ENCODE assay signal across 25 cellular contexts in the genomic region with DNA sequence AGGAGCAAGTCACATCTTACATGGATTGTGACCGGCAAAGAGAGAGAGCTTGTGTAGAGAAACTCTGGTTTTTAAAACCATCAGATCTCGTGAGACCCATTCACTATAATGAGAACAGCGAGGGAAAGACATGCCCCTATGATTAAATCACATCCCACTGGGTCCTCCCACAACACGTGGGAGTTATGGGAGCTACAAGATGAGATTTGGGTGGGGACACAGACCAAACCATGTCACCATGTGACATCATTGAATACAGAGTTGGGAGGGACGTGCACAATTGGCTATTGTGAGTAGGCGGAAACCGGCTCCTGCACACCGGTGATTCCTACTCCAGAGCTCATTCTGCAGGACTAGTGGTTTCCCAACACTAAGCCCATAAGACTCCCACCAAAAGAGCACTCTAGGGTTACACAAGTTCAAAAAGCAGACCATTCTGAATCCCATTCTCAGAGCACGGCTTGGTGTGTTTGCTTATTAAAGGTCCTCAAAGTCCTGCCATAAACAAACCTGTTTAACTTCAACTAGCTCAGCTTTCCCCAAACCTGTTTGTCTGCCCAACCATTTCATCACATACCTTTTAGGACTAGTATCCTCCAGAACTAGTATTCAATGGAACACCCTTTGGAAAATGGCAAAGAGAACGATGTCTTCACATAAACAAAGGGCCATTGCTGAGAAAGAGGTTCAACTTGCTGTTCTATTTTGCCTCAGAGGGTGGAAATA.
DNase-seq lines count a peak whose midpoint lies in the region; ATAC-seq and TF ChIP-seq lines count a peak whose summit lies in the region.
"Had no signal": no experiment of that assay in that cellular context is flagged by ENCODE, and none has a peak within 500 bp of the region (broad histone marks: within the 10 kb centered on the region; RNA-seq: fewer than 3 reads in every experiment).

No MANE protein-coding gene starts in this region.

- no peak overlapping the region for H3K9ac ChIP-seq in skeletal muscle tissue (ENCODE audit: low read depth in 1 of 3, low read length in 3 of 3)

- H3K27ac ChIP-seq in left ventricle myocardium inferior (replicated peaks) (no peak overlapping the region), HEK293 (ENCODE audit: extremely low read depth, low read depth, low read length) (no peak overlapping the region), skeletal muscle tissue (ENCODE audit: low read depth, low read length) (peak overlapping the region; percentile 75)
- H3K27ac ChIP-seq: PC-9 had no signal

- TF ChIP-seq CTCF in left ventricle myocardium inferior (IDR thresholded peaks at IDR 0.05; ENCODE audit: borderline replicate concordance) (no peak), HEK293 (tag by site-specific recombination; IDR thresholded peaks at IDR 0.05) (no peak)

- POLR2A ChIA-PET in HEK293 (lab: Yijun Ruan, JAX): no interaction called here

- DNase-seq in Right ventricle myocardium inferior (ENCODE audit: missing footprints) (peak; percentile 16), left ventricle myocardium inferior (no peak)
- DNase-seq in NK-92 treated with Interleukin-12 subunit alpha and Interleukin-12 subunit beta, amount 100 ng/mL, for 24 hours (lab: John Stamatoyannopoulos, UW): no peak
- DNase-seq: C1 segment of cervical spinal cord, Caco-2, DMS79 treated with DMSO at 0.1 percent for 48 hours, GF-D8, GOT3, HCEC 1CT, Karpas-422, NCI-H1092 treated with DMSO at 0.1 percent for 48 hours, NCI-H146, NCI-H1930, NCI-H2107, NCI-H446, NCI-H524 treated with DMSO at 0.1 percent for 48 hours, NCI-H82, SHP77 had no signal

- H3K4me3 ChIP-seq in left ventricle myocardium inferior (no peak overlapping the region), HEK293 (ENCODE audit: low read depth, low read length) (no peak overlapping the region), skeletal muscle tissue (ENCODE audit: low read length in 3 of 3) (no peak overlapping the region)
- H3K4me3 ChIP-seq: PC-9 had no signal

- H3K36me3 ChIP-seq in left ventricle myocardium inferior: no peaks in the 10 kb centered on the region
- no peaks in the 10 kb centered on the region for H3K36me3 ChIP-seq in HEK293 (ENCODE audit: control insufficient read depth in 2 of 2, insufficient read depth in 1 of 2, low read length in 2 of 2)
- no peaks in the 10 kb centered on the region for H3K36me3 ChIP-seq in skeletal muscle tissue (ENCODE audit: control insufficient read depth in 3 of 3, insufficient read depth in 3 of 3, low read length in 3 of 3)

- peaks cover 25% of the 10 kb centered on the region for H3K9me3 ChIP-seq in left ventricle myocardium inferior (replicated peaks)
- H3K9me3 ChIP-seq in HEK293 (ENCODE audit: control insufficient read depth, insufficient read depth, low read depth, low read length): peaks cover 2% of the 10 kb centered on the region; the same call in 1 of the 2 replicates
- H3K9me3 ChIP-seq in skeletal muscle tissue (ENCODE audit: control insufficient read depth in 3 of 3, low read length in 3 of 3): peaks cover 3 to 5% (median 3%) of the 10 kb centered on the region in 3 donors

- intact Hi-C loops in Right ventricle myocardium inferior (cut with DNase I): no loop called here
- intact Hi-C loops in left ventricle myocardium inferior (cut with micrococcal nuclease): no loop called here

- CTCF ChIA-PET in HEK293 (lab: Yijun Ruan, JAX): no interaction called here

- ATAC-seq in Right ventricle myocardium inferior (no peak), esophagus mucosa (peak; percentile 44), HG03457 (IDR thresholded peaks at IDR 0.05; ENCODE audit: unreplicated experiment) (no peak)
- ATAC-seq: CD8-positive, alpha-beta T cell; HepG2 had no signal

- H3K27me3 ChIP-seq in left ventricle myocardium inferior (ENCODE audit: low read depth): peaks cover 18% of the 10 kb centered on the region
- H3K27me3 ChIP-seq in skeletal muscle tissue (ENCODE audit: control insufficient read depth in 3 of 3, insufficient read depth in 3 of 3, low read length in 3 of 3): no peaks in the 10 kb centered on the region

- peaks cover 10% of the 10 kb centered on the region for H3K4me1 ChIP-seq in left ventricle myocardium inferior
- H3K4me1 ChIP-seq in HEK293 (ENCODE audit: control insufficient read depth, insufficient read depth, low read length): no peaks in the 10 kb centered on the region
- peaks cover 8 to 13% (median 13%) of the 10 kb centered on the region in 3 donors for H3K4me1 ChIP-seq in skeletal muscle tissue (ENCODE audit: control insufficient read depth in 3 of 3, insufficient read depth in 3 of 3, low read length in 3 of 3)
- H3K4me1 ChIP-seq: Caco-2 had no signal

TF ChIP-seq in HEK293, 187 proteins besides CTCF, POLR2A, EP300 and RAD21:
- TF ChIP-seq ZNF155 (tag by site-specific recombination; IDR thresholded peaks at IDR 0.05): no peak
- no peak for TF ChIP-seq ZNF510 (tag by site-specific recombination; IDR thresholded peaks at IDR 0.05; ENCODE audit: insufficient replicate concordance)
- peak; percentile 55; the same call in 1 of the 2 replicates for TF ChIP-seq EGR2 (tag by site-specific recombination; IDR thresholded peaks at IDR 0.05; ENCODE audit: low read depth)
- TF ChIP-seq ZFHX2 (tag by site-specific recombination; conservative IDR thresholded peaks at IDR 0.05): peak; percentile 66
